Comparison of ENCODE assay signal across 25 cellular contexts in genomic region chr10:126926568-126926967, GRCh38. TPM values are rescaled to one million over a fixed set of nuclear protein-coding genes. Genes with fewer than 3 reads are reported as not detected.
"Had no signal": no experiment of that assay in that cellular context is flagged by ENCODE, and none has a peak within 500 bp of the region (broad histone marks: within the 10 kb centered on the region; RNA-seq: fewer than 3 reads in every experiment).

No MANE protein-coding gene starts in this region.

- H3K9me3 Mint-ChIP-seq: endodermal cell; stimulated activated naive CD8-positive, alpha-beta T cell treated with anti-CD3 and anti-CD28 coated beads, Interleukin-15, Interleukin-2, amounts not matched to agents 100 ng/mL and 50 ng/mL, for 24 hours had no signal

- H3K9me3 ChIP-seq: esophagus muscularis mucosa, gastroesophageal sphincter, heart left ventricle, left lung, prostate gland, sigmoid colon, thoracic aorta, tibial nerve, upper lobe of right lung, uterus had no signal

- H2AFZ ChIP-seq: hepatocyte, parathyroid adenoma had no signal

- DNase-seq: effector CD4-positive, alpha-beta T cell; endodermal cell; foreskin keratinocyte; heart left ventricle; left cardiac atrium; left lung; mesendoderm; midbrain; naive thymus-derived CD4-positive, alpha-beta T cell; occipital lobe; right cardiac atrium; sigmoid colon; stimulated activated CD4-positive, alpha-beta T cell treated with anti-CD3 and anti-CD28 coated beads, Interleukin-2, amount 100 ng/mL, for 48 hours; stimulated activated naive B cell treated with anti-CD40 and anti-IgM and Interleukin-4, amounts not matched to agents 10 μg/mL and 1 μg/mL and 100 μg/mL, for 72 hours; upper lobe of right lung; uterus had no signal

- H3K4me3 ChIP-seq: dorsolateral prefrontal cortex, esophagus muscularis mucosa, gastroesophageal sphincter, heart left ventricle, hepatocyte, left lung, prostate gland, sigmoid colon, thoracic aorta, tibial nerve, upper lobe of right lung, uterus had no signal

- H3K4me2 ChIP-seq: hepatocyte had no signal

- H3K4me3 Mint-ChIP-seq: endodermal cell; naive thymus-derived CD4-positive, alpha-beta T cell; stimulated activated naive B cell treated with anti-CD40 and anti-IgM and Interleukin-4, amounts not matched to agents 10 μg/mL and 1 μg/mL and 100 μg/mL, for 72 hours; stimulated activated naive CD8-positive, alpha-beta T cell treated with anti-CD3 and anti-CD28 coated beads, Interleukin-15, Interleukin-2, amounts not matched to agents 100 ng/mL and 50 ng/mL, for 24 hours had no signal

- H3K27ac ChIP-seq: dorsolateral prefrontal cortex, esophagus muscularis mucosa, gastroesophageal sphincter, heart left ventricle, hepatocyte, left lung, parathyroid adenoma, prostate gland, sigmoid colon, thoracic aorta, tibial nerve, upper lobe of right lung, uterus had no signal

- H3K27ac Mint-ChIP-seq: endodermal cell; naive thymus-derived CD4-positive, alpha-beta T cell; stimulated activated naive B cell treated with anti-CD40 and anti-IgM and Interleukin-4, amounts not matched to agents 10 μg/mL and 1 μg/mL and 100 μg/mL, for 72 hours; stimulated activated naive CD8-positive, alpha-beta T cell treated with anti-CD3 and anti-CD28 coated beads, Interleukin-15, Interleukin-2, amounts not matched to agents 100 ng/mL and 50 ng/mL, for 24 hours had no signal

- H3K9ac ChIP-seq: parathyroid adenoma had no signal

- H3K36me3 Mint-ChIP-seq: naive thymus-derived CD4-positive, alpha-beta T cell; stimulated activated naive B cell treated with anti-CD40 and anti-IgM and Interleukin-4, amounts not matched to agents 10 μg/mL and 1 μg/mL and 100 μg/mL, for 72 hours had no signal

- H3K4me1 Mint-ChIP-seq: naive thymus-derived CD4-positive, alpha-beta T cell; stimulated activated naive B cell treated with anti-CD40 and anti-IgM and Interleukin-4, amounts not matched to agents 10 μg/mL and 1 μg/mL and 100 μg/mL, for 72 hours had no signal

- H3K27me3 ChIP-seq: dorsolateral prefrontal cortex, esophagus muscularis mucosa, foreskin keratinocyte, gastroesophageal sphincter, heart left ventricle, hepatocyte, left lung, sigmoid colon, tibial nerve, upper lobe of right lung, uterus had no signal

- H3K27me3 Mint-ChIP-seq: stimulated activated naive B cell treated with anti-CD40 and anti-IgM and Interleukin-4, amounts not matched to agents 10 μg/mL and 1 μg/mL and 100 μg/mL, for 72 hours; stimulated activated naive CD8-positive, alpha-beta T cell treated with anti-CD3 and anti-CD28 coated beads, Interleukin-15, Interleukin-2, amounts not matched to agents 100 ng/mL and 50 ng/mL, for 24 hours had no signal

- H3K4me1 ChIP-seq: parathyroid adenoma, prostate gland, upper lobe of right lung had no signal

- H3K36me3 ChIP-seq: prostate gland, upper lobe of right lung, uterus had no signal

RNA-seq across cellular contexts. Expression of gene DOCK1, which starts 21.3 kb away (rescaled TPM):
- polyA plus RNA-seq: naive thymus-derived CD4-positive, alpha-beta T cell had no signal
